8 cellular contexts compared by ENCODE assay signal in the genomic region with DNA sequence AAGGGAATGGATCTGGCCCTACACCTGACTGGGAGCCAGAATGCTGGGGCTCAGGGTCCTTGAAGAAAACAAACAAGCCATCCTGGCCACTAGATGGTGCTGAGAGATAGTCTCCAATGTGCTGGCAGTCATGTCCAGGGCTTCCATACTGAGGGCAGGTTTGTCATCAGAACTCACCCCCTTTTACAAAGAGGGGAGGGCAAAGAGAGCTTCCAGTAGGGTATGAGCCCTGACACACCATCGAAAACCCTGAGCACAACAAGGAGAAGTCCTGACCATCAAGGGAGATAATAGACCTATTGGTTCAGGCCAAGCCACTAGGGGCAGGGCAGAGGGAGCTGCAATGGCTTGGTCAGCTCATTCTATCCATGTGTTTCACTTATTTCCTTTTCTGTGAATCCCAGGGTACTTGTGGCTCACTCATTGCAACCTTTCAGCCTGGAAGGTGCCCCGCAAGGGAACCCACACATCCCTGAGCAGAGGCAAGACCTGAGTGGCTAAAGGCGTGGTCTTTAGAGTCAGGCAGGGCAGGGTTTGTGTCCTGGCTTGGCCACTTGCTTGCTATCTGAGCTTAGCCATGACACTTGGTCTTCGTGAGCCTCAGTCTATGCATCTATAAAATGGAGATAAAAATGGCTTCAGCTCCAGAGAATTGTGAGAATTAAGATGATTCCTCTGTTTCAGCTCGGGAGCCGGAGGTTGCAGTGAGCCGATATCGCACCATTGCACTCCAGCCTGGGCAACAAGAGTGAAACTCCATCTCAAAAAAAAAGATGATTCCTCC. TPM values are rescaled to one million over a fixed set of nuclear protein-coding genes. Genes with fewer than 3 reads are reported as not detected.
A peak's percentile ranks its signal among the peaks of the same experiment; 100 is the strongest.
DNase-seq lines count a peak whose midpoint lies in the region; ATAC-seq and TF ChIP-seq lines count a peak whose summit lies in the region.

No MANE protein-coding gene starts in this region.

- BruUV-seq in MCF 10A (replicated peaks; lab: Mats Ljungman, UMichigan), result no TSS peak

- peaks cover 37% of the 10 kb centered on the region for H3K27me3 Mint-ChIP-seq in MCF 10A (ENCODE audit: insufficient read depth, unreplicated experiment)

- H3K27ac Mint-ChIP-seq in MCF 10A (ENCODE audit: low read depth, unreplicated experiment), result no peak overlapping the region

- H3K4me3 Mint-ChIP-seq in MCF 10A (ENCODE audit: unreplicated experiment), result no peak overlapping the region

- intact Hi-C loops in MCF 10A (cut with micrococcal nuclease), result loop anchor here (1.0 to 5.0 kb wide), 4 partner anchors 44 to 178 kb away; no protein-coding TSS in a partner anchor

- H3K36me3 Mint-ChIP-seq in MCF 10A (ENCODE audit: insufficient read depth, unreplicated experiment), result no peaks in the 10 kb centered on the region

- DNase-seq in activated CD4-positive, CD25-positive, alpha-beta regulatory T cell (lab: John Stamatoyannopoulos, UW), result no peak
- DNase-seq in Kasumi-1 (lab: John Stamatoyannopoulos, UW) (peak; percentile 44 to 65), RWPE1 (ENCODE audit: low spot score) (peak; percentile 55), MCF 10A (ENCODE audit: unreplicated experiment) (peak; percentile 69), inferior parietal cortex (ENCODE audit: extremely low spot score) (peak; percentile 80), dedifferentiated amniotic fluid mesenchymal stem cell (ENCODE audit: extremely low spot score) (no peak)
- DNase-seq in stimulated activated CD4-positive, alpha-beta T cell treated with anti-CD3 and anti-CD28 coated beads, Interleukin-2, amount 100 ng/mL, for 24 hours, result peak; percentile 28 to 39

- no peak overlapping the region for H3K27ac ChIP-seq in RWPE1

- no peaks in the 10 kb centered on the region for H3K4me1 Mint-ChIP-seq in MCF 10A (ENCODE audit: insufficient read depth, unreplicated experiment)

- peak; percentile 65 to 67 for ATAC-seq in activated CD4-positive, CD25-positive, alpha-beta regulatory T cell treated with anti-CD3 and anti-CD28 coated beads, Interleukin-2, amount 50 U/mL, for 24 hours

- TF ChIP-seq CTCF in RWPE1 (conservative IDR thresholded peaks at IDR 0.05; ENCODE audit: low read depth) (peak; percentile 83), MCF 10A (IDR thresholded peaks at IDR 0.05; ENCODE audit: unreplicated experiment) (peak; percentile 65)

- CTCF ChIA-PET in RWPE1 (lab: Yijun Ruan, JAX), result interaction anchor here (0.5 to 5.2 kb wide), 24 partner anchors 8 to 216 kb away, joined by 3 to 84 read pairs (median 4); a partner anchor contains a TSS
- CTCF ChIA-PET in MCF 10A (lab: Yijun Ruan, JAX), result interaction anchor here (0.5 to 9.0 kb wide), 64 partner anchors 9 to 1799 kb away, joined by 3 to 167 read pairs (median 6); a partner anchor contains a TSS

- H3K9me3 Mint-ChIP-seq in MCF 10A (ENCODE audit: unreplicated experiment), result no peaks in the 10 kb centered on the region

- POLR2A ChIA-PET in RWPE1 (lab: Yijun Ruan, JAX; ENCODE audit: low non-redundant PET), result no interaction called here
- POLR2A ChIA-PET in MCF 10A (lab: Yijun Ruan, JAX), result interaction anchor here (0.8 to 1.0 kb wide), 3 partner anchors 41 to 46 kb away, joined by 3 to 6 read pairs (median 3); no protein-coding TSS in a partner anchor

RNA-seq across cellular contexts. Expression of a gene that starts 6.2 kb away (rescaled TPM):
- total RNA-seq in MCF 10A (2022), result 5.8 and 6.0 TPM in 2 replicates

RNA-seq across cellular contexts. Expression of a gene that starts 38.3 kb away (rescaled TPM):
- total RNA-seq in MCF 10A (2022), result 0.17 and 0.37 TPM in 2 replicates

Comparison
In these comparisons a context has a peak if more than half of its experiments do, and no peak if none do; other contexts are left out.
1. DNase-seq: peak in Kasumi-1 (2 of 2), RWPE1 (single experiment), MCF 10A (single experiment), inferior parietal cortex (single experiment) and stimulated activated CD4-positive, alpha-beta T cell treated with anti-CD3 and anti-CD28 coated beads, Interleukin-2, amount 100 ng/mL, for 24 hours (2 of 2); none in activated CD4-positive, CD25-positive, alpha-beta regulatory T cell (0 of 4) and dedifferentiated amniotic fluid mesenchymal stem cell (single experiment).